Comparison of ENCODE assay signal across 8 cellular contexts in the genomic region with DNA sequence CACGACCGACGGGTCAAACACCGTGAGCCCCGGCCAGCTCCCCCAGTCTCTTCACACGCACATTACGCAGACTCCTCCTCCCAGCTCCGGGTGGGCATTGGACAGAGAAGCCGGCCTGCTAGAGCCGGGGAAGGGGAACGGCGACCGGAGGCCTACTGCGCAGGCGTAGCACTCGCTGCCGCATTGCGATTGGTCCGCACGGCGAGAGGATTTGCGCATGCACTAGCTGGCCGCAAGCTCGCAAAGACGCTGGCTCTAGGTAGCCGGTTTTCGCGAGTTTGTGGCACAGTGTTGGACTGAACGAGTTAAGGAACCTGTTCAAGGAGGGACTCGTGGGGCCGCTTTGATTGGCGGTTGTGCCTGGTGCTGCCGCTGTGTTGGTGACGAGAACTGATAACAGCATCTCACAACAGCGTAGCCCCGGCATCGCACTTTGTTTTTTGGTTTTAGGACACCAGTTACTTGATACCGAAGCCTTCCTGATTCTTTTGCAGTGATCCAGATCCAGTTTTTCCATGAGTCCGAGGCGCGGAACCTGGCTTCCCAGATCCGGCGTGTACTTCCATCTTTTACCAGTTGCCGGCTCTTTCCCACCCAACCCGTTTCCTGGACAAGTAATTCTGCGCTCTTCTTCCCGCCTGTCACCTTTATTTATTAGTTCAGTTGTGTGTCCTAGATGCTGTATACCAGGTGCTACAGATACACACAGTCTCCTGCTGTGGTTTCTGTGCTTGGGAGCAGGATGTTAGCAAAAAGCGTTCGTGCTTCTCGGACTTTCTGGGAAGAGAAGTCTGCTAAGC. TPM values are rescaled to one million over a fixed set of nuclear protein-coding genes. Genes with fewer than 3 reads are reported as not detected.
DNase-seq lines count a peak whose midpoint lies in the region; ATAC-seq and TF ChIP-seq lines count a peak whose summit lies in the region.

A gene (minus strand): TSS at position 139 of the 800 bp plus-strand sequence. CDS start 185 bp downstream, outside the sequence.

- peak within 1 kb of the TSS; percentile 36 to 58 for H3K4me3 ChIP-seq in left lung

- H3K9me3 ChIP-seq in left lung: no peaks in the 10 kb centered on the region

- H3K27ac ChIP-seq in left lung: peak within 1 kb of the TSS; percentile 90 to 91

- intact Hi-C loops in left lung (cut with DNase I): no loop called here

- H3K36me3 ChIP-seq in left lung: no peaks in the 10 kb centered on the region

- H3K4me1 ChIP-seq in left lung: peaks cover 0 to 8% of the 10 kb centered on the region in 2 donors

- DNase-seq in C1 segment of cervical spinal cord (lab: John Stamatoyannopoulos, UW) (peak; percentile 33 to 91 (median 83)), NCI-H774 (lab: John Stamatoyannopoulos, UW) (peak; percentile 95), dermis blood vessel endothelial cell (peak; percentile 96), left lung (peak; percentile 94)
- DNase-seq in activated CD4-positive, alpha-beta T cell treated with anti-CD3 and anti-CD28 coated beads, Interleukin-2, amount 50 U/mL, for 4 hours: peak; percentile 75 to 79
- peak; percentile 70 to 76 for DNase-seq in stimulated activated CD4-positive, alpha-beta T cell treated with anti-CD3 and anti-CD28 coated beads, Interleukin-2, amount 100 ng/mL, for 48 hours

- TF ChIP-seq CTCF in left lung (IDR thresholded peaks at IDR 0.05): no peak

- H3K27me3 ChIP-seq in left lung: no peaks in the 10 kb centered on the region

- ATAC-seq in GM19395 (IDR thresholded peaks at IDR 0.05; ENCODE audit: unreplicated experiment) (peak; percentile 91), HG03565 (IDR thresholded peaks at IDR 0.05; ENCODE audit: unreplicated experiment) (peak; percentile 87), left lung (peak; percentile 97)

RNA-seq across cellular contexts. Expression of the gene that starts here (rescaled TPM):
- total RNA-seq in dermis blood vessel endothelial cell: 14.0 and 26.6 TPM in 2 replicates
- 10 to 100 TPM; 31.2 to 33.1 TPM for total RNA-seq in left lung

Comparison
In these comparisons a context has a peak if more than half of its experiments do, and no peak if none do; other contexts are left out.
1. Peak in every context shown above with its lines: DNase-seq, ATAC-seq, H3K4me3 ChIP-seq and H3K27ac ChIP-seq.